ENCODE assay signal across 26 cellular contexts in the genomic region with DNA sequence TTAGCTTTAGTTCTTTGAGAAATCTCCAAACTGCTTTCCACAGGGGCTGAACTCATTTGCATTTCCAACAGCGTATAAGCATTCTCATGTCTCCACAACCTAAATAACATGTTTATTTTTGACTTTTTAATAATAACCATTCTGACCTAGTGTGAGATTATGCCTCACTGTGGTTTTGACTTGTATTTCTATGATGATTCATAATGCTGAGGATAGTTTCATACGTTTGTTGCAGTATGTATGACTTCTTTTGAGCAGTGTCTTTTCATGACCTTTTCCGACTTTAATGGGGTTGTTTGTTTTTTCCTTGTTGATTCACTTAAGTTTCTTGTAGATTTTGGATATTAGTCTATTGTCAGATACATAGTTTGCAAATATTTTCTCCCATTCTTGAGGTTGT.
"Had no signal": no experiment of that assay in that cellular context is flagged by ENCODE, and none has a peak within 500 bp of the region (broad histone marks: within the 10 kb centered on the region; RNA-seq: fewer than 3 reads in every experiment).

No MANE protein-coding gene starts in this region.

- H3K36me3 ChIP-seq: colonic mucosa, esophagus muscularis mucosa, gastrocnemius medialis, left ventricle myocardium inferior, neutrophil, ovary, prostate gland, thoracic aorta, vagina had no signal

- H3K9me3 ChIP-seq: colonic mucosa, esophagus muscularis mucosa, gastrocnemius medialis, neutrophil, ovary, prostate gland, thoracic aorta, vagina had no signal

- H3K9me3 Mint-ChIP-seq: type B pancreatic cell, WTC11 had no signal

- H3K27me3 ChIP-seq: colonic mucosa, dorsolateral prefrontal cortex, esophagus muscularis mucosa, gastrocnemius medialis, neutrophil, ovary, vagina had no signal

- DNase-seq: activated CD4-positive, alpha-beta T cell treated with anti-CD3 and anti-CD28 coated beads for 4 hours; activated CD4-positive, alpha-beta T cell treated with anti-CD3 and anti-CD28 coated beads, Interleukin-2, amount 50 U/mL, for 48 hours; activated CD8-positive, alpha-beta memory T cell treated with anti-CD3 and anti-CD28 coated beads, Interleukin-2, amount 50 U/mL, for 48 hours; activated naive CD4-positive, alpha-beta T cell treated with Interleukin-2 at 50 U/mL for 16 hours; activated naive CD8-positive, alpha-beta T cell treated with anti-CD3 and anti-CD28 coated beads for 36 hours; activated T-cell treated with anti-CD3 and anti-CD28 coated beads, Interleukin-2, amount 50 U/mL, for 4 hours; amygdala; colonic mucosa; dorsolateral prefrontal cortex; effector memory CD8-positive, alpha-beta T cell; gastrocnemius medialis; hippocampal formation; kidney glomerular epithelial cell; left ventricle myocardium inferior; ovary; stimulated activated CD4-positive, alpha-beta T cell treated with anti-CD3 and anti-CD28 coated beads, Interleukin-2, amount 100 ng/mL, for 48 hours; stimulated activated CD8-positive, alpha-beta memory T cell treated with anti-CD3 and anti-CD28 coated beads, Interleukin-4, amount 100 ng/mL, for 48 hours; stimulated activated naive CD4-positive, alpha-beta T cell treated with Interleukin-2 at 50 U/mL for 16 hours had no signal

- H3K27me3 Mint-ChIP-seq: activated naive CD8-positive, alpha-beta T cell treated with anti-CD3 and anti-CD28 coated beads for 36 hours; effector memory CD8-positive, alpha-beta T cell; natural killer cell treated with Interleukin-12 subunit alpha and Interleukin-12 subunit beta and Interleukin-15 and Interleukin-18, amount 100 ng/mL, for 72 hours; type B pancreatic cell had no signal

- H3K36me3 Mint-ChIP-seq: activated naive CD8-positive, alpha-beta T cell treated with anti-CD3 and anti-CD28 coated beads for 36 hours; natural killer cell treated with Interleukin-12 subunit alpha and Interleukin-12 subunit beta and Interleukin-15 and Interleukin-18, amount 100 ng/mL, for 72 hours; type B pancreatic cell; WTC11 had no signal

- H3K4me1 Mint-ChIP-seq: activated naive CD8-positive, alpha-beta T cell treated with anti-CD3 and anti-CD28 coated beads for 36 hours had no signal

- ATAC-seq: activated T-cell treated with anti-CD3 and anti-CD28 coated beads, Interleukin-2, amount 50 U/mL, for 4 hours; effector memory CD8-positive, alpha-beta T cell; gastrocnemius medialis; natural killer cell treated with Interleukin-12 subunit alpha and Interleukin-12 subunit beta and Interleukin-15 and Interleukin-18, amount 100 ng/mL, for 72 hours; WTC11 had no signal

- H3K4me1 ChIP-seq: colonic mucosa, gastrocnemius medialis, left ventricle myocardium inferior, prostate gland, vagina had no signal

- H3K4me3 Mint-ChIP-seq: activated naive CD8-positive, alpha-beta T cell treated with anti-CD3 and anti-CD28 coated beads for 36 hours; activated T-cell treated with anti-CD3 and anti-CD28 coated beads, Interleukin-2, amount 50 U/mL, for 4 hours; effector memory CD8-positive, alpha-beta T cell; natural killer cell treated with Interleukin-12 subunit alpha and Interleukin-12 subunit beta and Interleukin-15 and Interleukin-18, amount 100 ng/mL, for 72 hours; type B pancreatic cell; WTC11 had no signal

- H3K4me3 ChIP-seq: colonic mucosa, dorsolateral prefrontal cortex, esophagus muscularis mucosa, gastrocnemius medialis, left ventricle myocardium inferior, ovary, prostate gland, thoracic aorta, vagina had no signal

- H3K27ac Mint-ChIP-seq: activated naive CD8-positive, alpha-beta T cell treated with anti-CD3 and anti-CD28 coated beads for 36 hours; effector memory CD8-positive, alpha-beta T cell; natural killer cell treated with Interleukin-12 subunit alpha and Interleukin-12 subunit beta and Interleukin-15 and Interleukin-18, amount 100 ng/mL, for 72 hours; type B pancreatic cell; WTC11 had no signal
